8 cellular contexts compared by ENCODE assay signal in genomic region chr19:1847684-1848398, GRCh38. TPM values are rescaled to one million over a fixed set of nuclear protein-coding genes. Genes with fewer than 3 reads are reported as not detected.
DNase-seq lines count a peak whose midpoint lies in the region; ATAC-seq and TF ChIP-seq lines count a peak whose summit lies in the region.

No MANE protein-coding gene starts in this region.

- DNase-seq in HUDEP-2 (lab: John Stamatoyannopoulos, UW; ENCODE audit: unreplicated experiment in 76 of 76) (peak in 59 of 76 experiments; percentile 29 to 83 (median 66)), glomerular visceral epithelial cell (ENCODE audit: extremely low spot score) (peak; percentile 42), posterior vena cava (ENCODE audit: low spot score) (peak; percentile 91), NCI-H2081 treated with DMSO at 0.1 percent for 48 hours (lab: John Stamatoyannopoulos, UW) (no peak), DMS153 (lab: John Stamatoyannopoulos, UW) (no peak)
- peak; percentile 62 for DNase-seq in activated T-cell treated with anti-CD3 and anti-CD28 coated beads, Interleukin-2, amount 50 U/mL, for 24 hours

- intact Hi-C loops in posterior vena cava (cut with DNase I): no loop called here

- ATAC-seq in GM19452 (IDR thresholded peaks at IDR 0.05; ENCODE audit: unreplicated experiment): peak; percentile 36

- H3K4me3 Mint-ChIP-seq in activated T-cell treated with anti-CD3 and anti-CD28 coated beads, Interleukin-2, amount 50 U/mL, for 24 hours: peak overlapping the region; percentile 94

- H3K27ac Mint-ChIP-seq in activated T-cell treated with anti-CD3 and anti-CD28 coated beads, Interleukin-2, amount 50 U/mL, for 24 hours: peak overlapping the region; percentile 95

- no peak for TF ChIP-seq CTCF in C4-2B (conservative IDR thresholded peaks at IDR 0.05)

- peaks cover 55% of the 10 kb centered on the region for H3K36me3 Mint-ChIP-seq in activated T-cell treated with anti-CD3 and anti-CD28 coated beads, Interleukin-2, amount 50 U/mL, for 24 hours (ENCODE audit: low read depth)

- no peaks in the 10 kb centered on the region for H3K9me3 Mint-ChIP-seq in activated T-cell treated with anti-CD3 and anti-CD28 coated beads, Interleukin-2, amount 50 U/mL, for 24 hours

- H3K4me1 Mint-ChIP-seq in activated T-cell treated with anti-CD3 and anti-CD28 coated beads, Interleukin-2, amount 50 U/mL, for 24 hours (ENCODE audit: low read depth): peaks cover 70% of the 10 kb centered on the region

- H3K27ac ChIP-seq in C4-2B: peak overlapping the region; percentile 96

- H3K27me3 Mint-ChIP-seq in activated T-cell treated with anti-CD3 and anti-CD28 coated beads, Interleukin-2, amount 50 U/mL, for 24 hours: no peaks in the 10 kb centered on the region

RNA-seq across cellular contexts. Expression of gene REXO1, which starts 0.4 kb away (rescaled TPM):
- total RNA-seq in posterior vena cava: 10 to 100 TPM; 22.8 to 27.4 TPM

RNA-seq across cellular contexts. Expression of gene KLF16, which starts 15.5 kb away (rescaled TPM):
- 10 to 100 TPM in 1 of 2 donors, 1 to 10 TPM in 1; 9.4 to 16.2 TPM for total RNA-seq in posterior vena cava

RNA-seq across cellular contexts. Expression of gene ATP8B3, which starts 35.8 kb away (rescaled TPM):
- 1 to 10 TPM; 1.1 to 2.0 TPM for total RNA-seq in posterior vena cava

RNA-seq across cellular contexts. Expression of gene ABHD17A, which starts 37.5 kb away (rescaled TPM):
- 10 to 100 TPM; 49.9 to 51.4 TPM for total RNA-seq in posterior vena cava

RNA-seq across cellular contexts. Expression of gene ADAT3, which starts 57.4 kb away (rescaled TPM):
- 1 to 10 TPM; 3.0 to 3.6 TPM for total RNA-seq in posterior vena cava

Comparison
In these comparisons a context has a peak if more than half of its experiments do, and no peak if none do; other contexts are left out.
1. DNase-seq: peak in HUDEP-2 (59 of 76), activated T-cell treated with anti-CD3 and anti-CD28 coated beads, Interleukin-2, amount 50 U/mL, for 24 hours (single experiment), glomerular visceral epithelial cell (single experiment) and posterior vena cava (single experiment); none in NCI-H2081 treated with DMSO at 0.1 percent for 48 hours (single experiment) and DMS153 (single experiment).